Comparison of ENCODE assay signal across 21 cellular contexts in genomic region chr20:12331236-12331635, GRCh38.
"Had no signal": no experiment of that assay in that cellular context is flagged by ENCODE, and none has a peak within 500 bp of the region (broad histone marks: within the 10 kb centered on the region; RNA-seq: fewer than 3 reads in every experiment).

No MANE protein-coding gene starts in this region.

- H3K4me1 ChIP-seq: breast epithelium, left ventricle myocardium inferior, right atrium auricular region, stomach, transverse colon had no signal

- H3K4me1 Mint-ChIP-seq: activated B cell treated with CpG ODN at 0.5 μM for 24 hours; activated CD4-positive, alpha-beta T cell treated with anti-CD3 and anti-CD28 coated beads for 36 hours; activated CD8-positive, alpha-beta memory T cell treated with anti-CD3 and anti-CD28 coated beads, Interleukin-2, amount 10 ng/mL, durations not matched to agents 7 days and 5 days; central memory CD8-positive, alpha-beta T cell; stimulated activated naive B cell treated with anti-CD40 and anti-IgM and Interleukin-4, amounts not matched to agents 10 μg/mL and 1 μg/mL and 100 μg/mL, for 72 hours had no signal

- H3K27ac Mint-ChIP-seq: activated B cell treated with CpG ODN at 0.5 μM for 24 hours; activated CD4-positive, alpha-beta T cell treated with anti-CD3 and anti-CD28 coated beads for 36 hours; activated CD8-positive, alpha-beta memory T cell treated with anti-CD3 and anti-CD28 coated beads, Interleukin-2, amount 10 ng/mL, durations not matched to agents 7 days and 5 days; activated CD8-positive, alpha-beta T cell treated with anti-CD3 and anti-CD28 coated beads, Interleukin-2, amount 10 ng/mL, durations not matched to agents 7 days and 5 days; activated naive CD4-positive, alpha-beta T cell treated with anti-CD3 and anti-CD28 coated beads, Interleukin-2, amount 50 U/mL, for 72 hours; activated T-helper 2 cell treated with anti-CD3 and anti-CD28 coated beads, Interferon-gamma antibody, Interleukin-2, Interleukin-4, amounts not matched to agents 10 μg/mL and 5 μg/mL and 100 μg/mL, durations not matched to agents 14 hours and 24 hours and 36 hours; natural killer cell treated with Interleukin-12 subunit alpha and Interleukin-12 subunit beta and Interleukin-15 and Interleukin-18, amount 100 ng/mL, for 72 hours; stimulated activated naive B cell treated with anti-CD40 and anti-IgM and Interleukin-4, amounts not matched to agents 10 μg/mL and 1 μg/mL and 100 μg/mL, for 72 hours had no signal

- H3K27me3 Mint-ChIP-seq: activated B cell treated with CpG ODN at 0.5 μM for 24 hours; activated CD4-positive, alpha-beta T cell treated with anti-CD3 and anti-CD28 coated beads for 36 hours; activated CD8-positive, alpha-beta memory T cell treated with anti-CD3 and anti-CD28 coated beads, Interleukin-2, amount 10 ng/mL, durations not matched to agents 7 days and 5 days; central memory CD8-positive, alpha-beta T cell; natural killer cell treated with Interleukin-12 subunit alpha and Interleukin-12 subunit beta and Interleukin-15 and Interleukin-18, amount 100 ng/mL, for 72 hours; stimulated activated naive B cell treated with anti-CD40 and anti-IgM and Interleukin-4, amounts not matched to agents 10 μg/mL and 1 μg/mL and 100 μg/mL, for 72 hours had no signal

- H3K27ac ChIP-seq: breast epithelium, dorsolateral prefrontal cortex, left ventricle myocardium inferior, right atrium auricular region, stomach, transverse colon had no signal

- H3K9me3 ChIP-seq: breast epithelium, mucosa of descending colon, right atrium auricular region, transverse colon had no signal

- H3K36me3 ChIP-seq: breast epithelium, left ventricle myocardium inferior, right atrium auricular region, stomach, transverse colon had no signal

- H3K36me3 Mint-ChIP-seq: activated CD8-positive, alpha-beta memory T cell treated with anti-CD3 and anti-CD28 coated beads, Interleukin-2, amount 10 ng/mL, durations not matched to agents 7 days and 5 days; activated naive CD4-positive, alpha-beta T cell treated with anti-CD3 and anti-CD28 coated beads, Interleukin-2, amount 50 U/mL, for 72 hours; stimulated activated naive B cell treated with anti-CD40 and anti-IgM and Interleukin-4, amounts not matched to agents 10 μg/mL and 1 μg/mL and 100 μg/mL, for 72 hours had no signal

- H3K27me3 ChIP-seq: breast epithelium, dorsolateral prefrontal cortex, right atrium auricular region, stomach, transverse colon had no signal

- DNase-seq: activated B cell treated with CpG ODN at 0.5 μM for 24 hours; activated CD4-positive, alpha-beta T cell treated with anti-CD3 and anti-CD28 coated beads for 36 hours; activated CD8-positive, alpha-beta memory T cell treated with anti-CD3 and anti-CD28 coated beads, Interleukin-2, amount 10 ng/mL, durations not matched to agents 7 days and 5 days; activated CD8-positive, alpha-beta T cell treated with anti-CD3 and anti-CD28 coated beads, Interleukin-2, amount 10 ng/mL, durations not matched to agents 7 days and 5 days; activated T-cell treated with anti-CD3 and anti-CD28 coated beads, Interleukin-2, amount 50 U/mL, for 48 hours; dorsolateral prefrontal cortex; effector memory CD4-positive, alpha-beta T cell; kidney glomerular epithelial cell; left ventricle myocardium inferior; mucosa of descending colon; stimulated activated CD4-positive, alpha-beta T cell treated with anti-CD3 and anti-CD28 coated beads, Interleukin-15, amount 100 ng/mL, for 24 hours; stimulated activated CD4-positive, alpha-beta T cell treated with anti-CD3 and anti-CD28 coated beads, Interleukin-2, amount 100 ng/mL, for 24 hours; stimulated activated naive B cell treated with anti-CD40 and anti-IgM and Interleukin-4, amounts not matched to agents 10 μg/mL and 1 μg/mL and 100 μg/mL, for 72 hours; stomach; transverse colon had no signal

- H3K4me3 ChIP-seq: breast epithelium, dorsolateral prefrontal cortex, left ventricle myocardium inferior, mucosa of descending colon, right atrium auricular region, stomach, transverse colon had no signal

- H3K4me3 Mint-ChIP-seq: activated B cell treated with CpG ODN at 0.5 μM for 24 hours; activated CD4-positive, alpha-beta T cell treated with anti-CD3 and anti-CD28 coated beads for 36 hours; activated CD8-positive, alpha-beta memory T cell treated with anti-CD3 and anti-CD28 coated beads, Interleukin-2, amount 10 ng/mL, durations not matched to agents 7 days and 5 days; activated CD8-positive, alpha-beta T cell treated with anti-CD3 and anti-CD28 coated beads, Interleukin-2, amount 10 ng/mL, durations not matched to agents 7 days and 5 days; central memory CD8-positive, alpha-beta T cell; natural killer cell treated with Interleukin-12 subunit alpha and Interleukin-12 subunit beta and Interleukin-15 and Interleukin-18, amount 100 ng/mL, for 72 hours; stimulated activated naive B cell treated with anti-CD40 and anti-IgM and Interleukin-4, amounts not matched to agents 10 μg/mL and 1 μg/mL and 100 μg/mL, for 72 hours had no signal
